1 cellular context compared by ENCODE assay signal in genomic region chr11:117205211-117205818, GRCh38.
TF ChIP-seq lines count a peak whose summit lies in the region.

No MANE protein-coding gene starts in this region.

TF ChIP-seq in K562, 482 proteins besides CTCF, POLR2A, EP300 and RAD21:
- TF ChIP-seq THRAP3 (IDR thresholded peaks at IDR 0.05; ENCODE audit: borderline replicate concordance), result no peak
- no peak for TF ChIP-seq DLX4 (CRISPR knock-in tag; IDR thresholded peaks at IDR 0.05)
- no peak for TF ChIP-seq FOXA1 (IDR thresholded peaks at IDR 0.05; ENCODE audit: borderline replicate concordance)
- no peak for TF ChIP-seq THAP12 (CRISPR knock-in tag; IDR thresholded peaks at IDR 0.05)
- TF ChIP-seq ZBTB7A (IDR thresholded peaks at IDR 0.05; ENCODE audit: borderline replicate concordance, control insufficient read depth, low read depth, low read length), result no peak
- no peak for TF ChIP-seq CCNT2 (IDR thresholded peaks at IDR 0.05; ENCODE audit: borderline replicate concordance, extremely low read depth, insufficient read length, low read depth, low read length)
- TF ChIP-seq KDM1A (IDR thresholded peaks at IDR 0.05), result no peak
- TF ChIP-seq, protein P1, sequence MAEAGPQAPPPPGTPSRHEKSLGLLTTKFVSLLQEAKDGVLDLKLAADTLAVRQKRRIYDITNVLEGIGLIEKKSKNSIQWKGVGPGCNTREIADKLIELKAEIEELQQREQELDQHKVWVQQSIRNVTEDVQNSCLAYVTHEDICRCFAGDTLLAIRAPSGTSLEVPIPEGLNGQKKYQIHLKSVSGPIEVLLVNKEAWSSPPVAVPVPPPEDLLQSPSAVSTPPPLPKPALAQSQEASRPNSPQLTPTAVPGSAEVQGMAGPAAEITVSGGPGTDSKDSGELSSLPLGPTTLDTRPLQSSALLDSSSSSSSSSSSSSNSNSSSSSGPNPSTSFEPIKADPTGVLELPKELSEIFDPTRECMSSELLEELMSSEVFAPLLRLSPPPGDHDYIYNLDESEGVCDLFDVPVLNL (CRISPR knock-in tag; IDR thresholded peaks at IDR 0.05; ENCODE audit: low read depth), result no peak
- no peak for TF ChIP-seq CSDE1 (IDR thresholded peaks at IDR 0.05)
- TF ChIP-seq ZNF311 (CRISPR knock-in tag; IDR thresholded peaks at IDR 0.05), result no peak
- TF ChIP-seq, protein P2, sequence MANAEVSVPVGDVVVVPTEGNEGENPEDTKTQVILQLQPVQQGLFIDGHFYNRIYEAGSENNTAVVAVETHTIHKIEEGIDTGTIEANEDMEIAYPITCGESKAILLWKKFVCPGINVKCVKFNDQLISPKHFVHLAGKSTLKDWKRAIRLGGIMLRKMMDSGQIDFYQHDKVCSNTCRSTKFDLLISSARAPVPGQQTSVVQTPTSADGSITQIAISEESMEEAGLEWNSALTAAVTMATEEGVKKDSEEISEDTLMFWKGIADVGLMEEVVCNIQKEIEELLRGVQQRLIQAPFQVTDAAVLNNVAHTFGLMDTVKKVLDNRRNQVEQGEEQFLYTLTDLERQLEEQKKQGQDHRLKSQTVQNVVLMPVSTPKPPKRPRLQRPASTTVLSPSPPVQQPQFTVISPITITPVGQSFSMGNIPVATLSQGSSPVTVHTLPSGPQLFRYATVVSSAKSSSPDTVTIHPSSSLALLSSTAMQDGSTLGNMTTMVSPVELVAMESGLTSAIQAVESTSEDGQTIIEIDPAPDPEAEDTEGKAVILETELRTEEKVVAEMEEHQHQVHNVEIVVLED (CRISPR knock-in tag; IDR thresholded peaks at IDR 0.05), result no peak
- TF ChIP-seq, protein P3, sequence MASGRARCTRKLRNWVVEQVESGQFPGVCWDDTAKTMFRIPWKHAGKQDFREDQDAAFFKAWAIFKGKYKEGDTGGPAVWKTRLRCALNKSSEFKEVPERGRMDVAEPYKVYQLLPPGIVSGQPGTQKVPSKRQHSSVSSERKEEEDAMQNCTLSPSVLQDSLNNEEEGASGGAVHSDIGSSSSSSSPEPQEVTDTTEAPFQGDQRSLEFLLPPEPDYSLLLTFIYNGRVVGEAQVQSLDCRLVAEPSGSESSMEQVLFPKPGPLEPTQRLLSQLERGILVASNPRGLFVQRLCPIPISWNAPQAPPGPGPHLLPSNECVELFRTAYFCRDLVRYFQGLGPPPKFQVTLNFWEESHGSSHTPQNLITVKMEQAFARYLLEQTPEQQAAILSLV (tag; IDR thresholded peaks at IDR 0.05), result no peak
- TF ChIP-seq WHSC1 (IDR thresholded peaks at IDR 0.05; ENCODE audit: low read length), result no peak
- no peak for TF ChIP-seq ZNF778 (CRISPR knock-in tag; IDR thresholded peaks at IDR 0.05)
- no peak for TF ChIP-seq GATAD2B (IDR thresholded peaks at IDR 0.05; ENCODE audit: borderline replicate concordance)
- no peak for TF ChIP-seq ZNF3 (CRISPR knock-in tag; IDR thresholded peaks at IDR 0.05)
